ENCODE assay signal across 14 cellular contexts in the genomic region with DNA sequence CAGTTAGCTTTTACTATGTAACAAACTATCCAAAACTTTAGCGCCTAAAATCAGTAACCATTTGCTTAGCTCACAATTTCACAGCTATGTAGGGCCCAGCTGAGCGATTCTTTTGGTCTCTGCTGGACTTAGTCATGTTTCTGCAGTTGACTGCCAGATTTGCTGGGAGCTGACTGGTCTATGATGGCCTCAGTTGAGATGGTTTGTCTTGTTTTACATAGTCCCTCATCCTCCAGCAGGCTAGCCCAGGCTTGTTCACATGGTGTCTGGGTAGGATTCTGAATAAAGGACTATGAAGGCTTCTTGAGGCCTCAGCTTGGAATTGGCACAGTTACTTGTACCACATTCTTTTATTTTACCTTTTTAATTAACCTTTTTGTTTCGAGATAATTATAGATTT.
DNase-seq lines count a peak whose midpoint lies in the region; ATAC-seq, FAIRE-seq and TF ChIP-seq lines count a peak whose summit lies in the region.
"Had no signal": no experiment of that assay in that cellular context is flagged by ENCODE, and none has a peak within 500 bp of the region (broad histone marks: within the 10 kb centered on the region; RNA-seq: fewer than 3 reads in every experiment).

No MANE protein-coding gene starts in this region.

- peak; percentile 84 for FAIRE-seq in keratinocyte (lab: Jason Lieb, UNC)

- H3K27me3 ChIP-seq in breast epithelium (no peaks in the 10 kb centered on the region), RWPE2 (ENCODE audit: insufficient read depth, poor library complexity, severe bottlenecking) (no peaks in the 10 kb centered on the region), keratinocyte (ENCODE audit: control insufficient read depth, extremely low read depth, insufficient read depth, low read length) (no peaks in the 10 kb centered on the region)
- H3K27me3 ChIP-seq: BLaER1 treated with 17β-estradiol and CSF1 and Interleukin-3, amounts not matched to agents 10 nM and 100 nM had no signal

- H3K27ac ChIP-seq in breast epithelium (no peak overlapping the region), RWPE2 (ENCODE audit: poor library complexity, severe bottlenecking) (no peak overlapping the region), epithelial cell of prostate (no peak overlapping the region), keratinocyte (ENCODE audit: control insufficient read depth, insufficient read depth, low read length) (no peak overlapping the region)
- H3K27ac ChIP-seq: BLaER1 treated with 17β-estradiol and CSF1 and Interleukin-3, amounts not matched to agents 10 nM and 100 nM had no signal

- no peaks in the 10 kb centered on the region for H3K4me1 Mint-ChIP-seq in MCF 10A (ENCODE audit: insufficient read depth, unreplicated experiment)
- no peaks in the 10 kb centered on the region for H3K4me1 Mint-ChIP-seq in stimulated activated effector memory CD8-positive, alpha-beta T cell treated with anti-CD3 and anti-CD28 coated beads, Interleukin-12 subunit alpha, Interleukin-12 subunit beta, amount 100 ng/mL, for 72 hours
- H3K4me1 Mint-ChIP-seq: CD4-positive, CD25-positive, alpha-beta regulatory T cell had no signal

- no peaks in the 10 kb centered on the region for H3K27me3 Mint-ChIP-seq in MCF 10A (ENCODE audit: insufficient read depth, unreplicated experiment)
- H3K27me3 Mint-ChIP-seq: CD4-positive, CD25-positive, alpha-beta regulatory T cell had no signal

- H3K9me3 Mint-ChIP-seq in MCF 10A (ENCODE audit: unreplicated experiment): peaks cover 34% of the 10 kb centered on the region
- H3K9me3 Mint-ChIP-seq in stimulated activated effector memory CD8-positive, alpha-beta T cell treated with anti-CD3 and anti-CD28 coated beads, Interleukin-12 subunit alpha, Interleukin-12 subunit beta, amount 100 ng/mL, for 72 hours: peaks cover 16% of the 10 kb centered on the region

- H3K79me2 ChIP-seq in keratinocyte (ENCODE audit: control insufficient read depth, insufficient read depth, low read length): no peaks in the 10 kb centered on the region

- intact Hi-C loops in MCF 10A (cut with micrococcal nuclease) (no loop called here), breast epithelium (cut with DNase I; ENCODE audit: low total_unique reads) (no loop called here)

- H2AFZ ChIP-seq in keratinocyte (ENCODE audit: control insufficient read depth, low read length): no peak overlapping the region

- H3K9me3 ChIP-seq in breast epithelium: peaks cover 7 to 13% of the 10 kb centered on the region in 2 donors
- peaks cover 7% of the 10 kb centered on the region for H3K9me3 ChIP-seq in RWPE2 (ENCODE audit: severe bottlenecking)
- no peaks in the 10 kb centered on the region for H3K9me3 ChIP-seq in keratinocyte (ENCODE audit: control insufficient read depth, low read depth, low read length)

- peak overlapping the region; percentile 23 for H3K27ac Mint-ChIP-seq in MCF 10A (ENCODE audit: low read depth, unreplicated experiment)
- H3K27ac Mint-ChIP-seq in stimulated activated effector memory CD8-positive, alpha-beta T cell treated with anti-CD3 and anti-CD28 coated beads, Interleukin-12 subunit alpha, Interleukin-12 subunit beta, amount 100 ng/mL, for 72 hours: no peak overlapping the region
- H3K27ac Mint-ChIP-seq: CD4-positive, CD25-positive, alpha-beta regulatory T cell had no signal

- no peak overlapping the region for H3K4me3 Mint-ChIP-seq in MCF 10A (ENCODE audit: unreplicated experiment)
- H3K4me3 Mint-ChIP-seq in stimulated activated effector memory CD8-positive, alpha-beta T cell treated with anti-CD3 and anti-CD28 coated beads, Interleukin-12 subunit alpha, Interleukin-12 subunit beta, amount 100 ng/mL, for 72 hours: no peak overlapping the region
- H3K4me3 Mint-ChIP-seq: CD4-positive, CD25-positive, alpha-beta regulatory T cell had no signal

- H3K4me3 ChIP-seq in breast epithelium: no peak overlapping the region
- H3K4me3 ChIP-seq in RWPE2 (ENCODE audit: severe bottlenecking): no peak overlapping the region
- H3K4me3 ChIP-seq in keratinocyte (ENCODE audit: control insufficient read depth in 2 of 3, extremely low read depth in 1 of 3, insufficient read depth in 2 of 3, low read depth in 1 of 3, low read length in 3 of 3): no peak overlapping the region
- H3K4me3 ChIP-seq: BLaER1 treated with 17β-estradiol and CSF1 and Interleukin-3, amounts not matched to agents 10 nM and 100 nM had no signal

- no peak overlapping the region for H3K9ac ChIP-seq in keratinocyte (ENCODE audit: control insufficient read depth, extremely low read depth, insufficient read depth, low read length)
- H3K9ac ChIP-seq: BLaER1 treated with 17β-estradiol and CSF1 and Interleukin-3, amounts not matched to agents 10 nM and 100 nM had no signal

- no peak for DNase-seq in MCF 10A (ENCODE audit: unreplicated experiment)
- DNase-seq in breast epithelium (ENCODE audit: low spot score in 2 of 2): no peak
- no peak for DNase-seq in RWPE2 (ENCODE audit: low spot score)
- DNase-seq in epithelial cell of prostate (ENCODE audit: low read depth, low spot score): peak; percentile 40
- DNase-seq in keratinocyte (ENCODE audit: low read depth, low spot score): no peak
- DNase-seq in stimulated activated effector memory CD8-positive, alpha-beta T cell treated with anti-CD3 and anti-CD28 coated beads, Interleukin-12 subunit alpha, Interleukin-12 subunit beta, amount 100 ng/mL, for 72 hours (ENCODE audit: low spot score in 2 of 2): no peak
- DNase-seq: ACHN; Calu3; CD4-positive, CD25-positive, alpha-beta regulatory T cell; DMS 273 treated with DMSO at 0.1 percent for 48 hours had no signal

- H3K4me1 ChIP-seq in breast epithelium: no peaks in the 10 kb centered on the region
- H3K4me1 ChIP-seq in RWPE2 (ENCODE audit: insufficient read depth, poor library complexity, severe bottlenecking): no peaks in the 10 kb centered on the region
- peaks cover 19% of the 10 kb centered on the region for H3K4me1 ChIP-seq in keratinocyte (ENCODE audit: control insufficient read depth, extremely low read depth, insufficient read depth, low read length)
- H3K4me1 ChIP-seq: BLaER1 treated with 17β-estradiol and CSF1 and Interleukin-3, amounts not matched to agents 10 nM and 100 nM had no signal

- TF ChIP-seq CTCF in MCF 10A (IDR thresholded peaks at IDR 0.05; ENCODE audit: unreplicated experiment) (no peak), breast epithelium (IDR thresholded peaks at IDR 0.05) (no peak), RWPE2 (IDR thresholded peaks at IDR 0.05; ENCODE audit: poor library complexity, severe bottlenecking) (no peak), keratinocyte (optimal IDR thresholded peaks at IDR 0.05 in 1 of 3, IDR thresholded peaks at IDR 0.05 in 1 of 3, conservative IDR thresholded peaks at IDR 0.05 in 1 of 3; ENCODE audit: extremely low read depth in 1 of 3, insufficient read depth in 2 of 3, low read length in 3 of 3) (no peak)

- no peak for TF ChIP-seq POLR2A in breast epithelium (IDR thresholded peaks at IDR 0.05)

- ATAC-seq in RWPE2 (ENCODE audit: low read depth) (peak; percentile 79), HG03520 (IDR thresholded peaks at IDR 0.05; ENCODE audit: unreplicated experiment) (no peak), HG02763 (IDR thresholded peaks at IDR 0.05; ENCODE audit: unreplicated experiment) (no peak)
- ATAC-seq in stimulated activated effector memory CD8-positive, alpha-beta T cell treated with anti-CD3 and anti-CD28 coated beads, Interleukin-12 subunit alpha, Interleukin-12 subunit beta, amount 100 ng/mL, for 72 hours: no peak
- ATAC-seq: HCT116 had no signal

- POLR2A ChIA-PET in MCF 10A (lab: Yijun Ruan, JAX): interaction anchor here (0.8 to 0.9 kb wide), 2 partner anchors 12 to 24 kb away, joined by 3 read pairs; no protein-coding TSS in a partner anchor

- dilution Hi-C loops in keratinocyte (cut with MboI; ENCODE audit: extremely low pct_ligation_motif_present, low sequenced_read_pairs): no loop called here

- no peaks in the 10 kb centered on the region for H4K20me1 ChIP-seq in keratinocyte (ENCODE audit: control insufficient read depth, extremely low read depth, insufficient read depth, low read length)
- H4K20me1 ChIP-seq: BLaER1 treated with 17β-estradiol and CSF1 and Interleukin-3, amounts not matched to agents 10 nM and 100 nM had no signal

- no peaks in the 10 kb centered on the region for H3K36me3 Mint-ChIP-seq in MCF 10A (ENCODE audit: insufficient read depth, unreplicated experiment)
- H3K36me3 Mint-ChIP-seq in stimulated activated effector memory CD8-positive, alpha-beta T cell treated with anti-CD3 and anti-CD28 coated beads, Interleukin-12 subunit alpha, Interleukin-12 subunit beta, amount 100 ng/mL, for 72 hours: no peaks in the 10 kb centered on the region
- H3K36me3 Mint-ChIP-seq: CD4-positive, CD25-positive, alpha-beta regulatory T cell had no signal

- H3K9me1 ChIP-seq in keratinocyte (ENCODE audit: control insufficient read depth, extremely low read depth, insufficient read depth, low read length): no peaks in the 10 kb centered on the region

- CTCF ChIA-PET in MCF 10A (lab: Yijun Ruan, JAX): interaction anchor here (0.7 to 1.1 kb wide), 2 partner anchors 9 to 10 kb away, joined by 3 to 4 read pairs; no protein-coding TSS in a partner anchor

- H3K4me2 ChIP-seq in keratinocyte (ENCODE audit: control insufficient read depth, extremely low read depth, insufficient read depth, low read depth, low read length): no peak overlapping the region
- H3K4me2 ChIP-seq: BLaER1 treated with 17β-estradiol and CSF1 and Interleukin-3, amounts not matched to agents 10 nM and 100 nM had no signal

- no TSS peak for BruUV-seq in MCF 10A (replicated peaks; lab: Mats Ljungman, UMichigan)

- H3K36me3 ChIP-seq in breast epithelium (no peaks in the 10 kb centered on the region), RWPE2 (ENCODE audit: low read depth) (no peaks in the 10 kb centered on the region), keratinocyte (ENCODE audit: control insufficient read depth in 2 of 2, extremely low read depth in 1 of 2, insufficient read depth in 2 of 2, low read length in 2 of 2) (no peaks in the 10 kb centered on the region)
- H3K36me3 ChIP-seq: BLaER1 treated with 17β-estradiol and CSF1 and Interleukin-3, amounts not matched to agents 10 nM and 100 nM had no signal
